1 cellular context compared by ENCODE assay signal in genomic region chr22:23774922-23775436, GRCh38.
TF ChIP-seq lines count a peak whose summit lies in the region.

No MANE protein-coding gene starts in this region.

TF ChIP-seq in HepG2, 621 proteins besides CTCF, POLR2A, EP300 and RAD21:
- TF ChIP-seq TFAP4 (IDR thresholded peaks at IDR 0.05; ENCODE audit: borderline replicate concordance, low read depth) (peak; percentile 61; the same call in 1 of the 2 replicates), RARA (CRISPR knock-in tag; IDR thresholded peaks at IDR 0.05) (peak; percentile 45; the same call in 1 of the 2 replicates), CBX5 (CRISPR knock-in tag; IDR thresholded peaks at IDR 0.05; ENCODE audit: borderline replicate concordance) (0 out of 2 replicates have a peak, but pooled peaks have one; percentile 11), LBX2 (CRISPR knock-in tag; IDR thresholded peaks at IDR 0.05; ENCODE audit: borderline replicate concordance) (0 out of 2 replicates have a peak, but pooled peaks have one; percentile 12), ZNF121 (CRISPR knock-in tag; IDR thresholded peaks at IDR 0.05) (peak; percentile 41; the same call in 1 of the 2 replicates), BCL6 (CRISPR knock-in tag; IDR thresholded peaks at IDR 0.05) (peak; percentile 86), NCOA5 (CRISPR knock-in tag; IDR thresholded peaks at IDR 0.05) (no peak), ZNF251 (CRISPR knock-in tag; IDR thresholded peaks at IDR 0.05) (no peak), HNF4A (CRISPR knock-in tag; IDR thresholded peaks at IDR 0.05) (peak; percentile 41; the same call in 1 of the 2 replicates), SP5 (CRISPR knock-in tag; IDR thresholded peaks at IDR 0.05; ENCODE audit: borderline replicate concordance, low read depth) (0 out of 2 replicates have a peak, but pooled peaks have one; percentile 12), RERE (CRISPR knock-in tag; IDR thresholded peaks at IDR 0.05; ENCODE audit: low read depth) (no peak), YY1 (IDR thresholded peaks at IDR 0.05; ENCODE audit: insufficient read depth, insufficient replicate concordance, low read depth, low read length) (no peak), PRDM4 (CRISPR knock-in tag; IDR thresholded peaks at IDR 0.05; ENCODE audit: borderline replicate concordance) (no peak), ZMYM3 (CRISPR knock-in tag; IDR thresholded peaks at IDR 0.05) (peak; percentile 91), TEAD3 (CRISPR knock-in tag; optimal IDR thresholded peaks at IDR 0.05; ENCODE audit: borderline replicate concordance) (peak; percentile 10), KDM6A (CRISPR knock-in tag; IDR thresholded peaks at IDR 0.05; ENCODE audit: low read depth) (no peak), ATF5 (CRISPR knock-in tag; IDR thresholded peaks at IDR 0.05; ENCODE audit: low read depth) (no peak), CHD4 (IDR thresholded peaks at IDR 0.05; ENCODE audit: borderline replicate concordance, low read length) (peak; percentile 42; the same call in 1 of the 2 replicates), KDM1A (CRISPR knock-in tag; IDR thresholded peaks at IDR 0.05) (0 out of 2 replicates have a peak, but pooled peaks have one; percentile 44), ZNF326 (CRISPR knock-in tag; IDR thresholded peaks at IDR 0.05; ENCODE audit: borderline replicate concordance) (peak; percentile 38; the same call in 1 of the 2 replicates), PITX1 (CRISPR knock-in tag; IDR thresholded peaks at IDR 0.05) (0 out of 2 replicates have a peak, but pooled peaks have one; percentile 31), ZNF709 (CRISPR knock-in tag; IDR thresholded peaks at IDR 0.05) (no peak), ZBTB49 (CRISPR knock-in tag; IDR thresholded peaks at IDR 0.05; ENCODE audit: borderline replicate concordance) (no peak), STAT5B (CRISPR knock-in tag; IDR thresholded peaks at IDR 0.05) (no peak), HNF4G (IDR thresholded peaks at IDR 0.05; ENCODE audit: borderline replicate concordance, low read depth, low read length) (0 out of 2 replicates have a peak, but pooled peaks have one; percentile 9), HNF4G (CRISPR knock-in tag; IDR thresholded peaks at IDR 0.05; ENCODE audit: borderline replicate concordance, low read depth) (no peak), ZNF768 (CRISPR knock-in tag; IDR thresholded peaks at IDR 0.05) (peak; percentile 99), ZNF264 (CRISPR knock-in tag; IDR thresholded peaks at IDR 0.05) (no peak), ZNF33A (CRISPR knock-in tag; IDR thresholded peaks at IDR 0.05; ENCODE audit: borderline replicate concordance) (0 out of 2 replicates have a peak, but pooled peaks have one; percentile 42), ZFP91 (CRISPR knock-in tag; IDR thresholded peaks at IDR 0.05; ENCODE audit: borderline replicate concordance) (0 out of 2 replicates have a peak, but pooled peaks have one; percentile 1)
